22 cellular contexts compared by ENCODE assay signal in genomic region chr15:74960995-74961588, GRCh38. TPM values are rescaled to one million over a fixed set of nuclear protein-coding genes. Genes with fewer than 3 reads are reported as not detected.
DNase-seq lines count a peak whose midpoint lies in the region; ATAC-seq and TF ChIP-seq lines count a peak whose summit lies in the region.
"Had no signal": no experiment of that assay in that cellular context is flagged by ENCODE, and none has a peak within 500 bp of the region (broad histone marks: within the 10 kb centered on the region; RNA-seq: fewer than 3 reads in every experiment).

No MANE protein-coding gene starts in this region.

- DNase-seq in DMS53 (lab: John Stamatoyannopoulos, UW) (peak; percentile 64), DMS53 treated with DMSO at 0.1 percent for 48 hours (lab: John Stamatoyannopoulos, UW; ENCODE audit: unreplicated experiment) (no peak), lung microvascular endothelial cell (ENCODE audit: low read depth in 2 of 2) (peak; percentile 39 to 89), NCI-H82 treated with DMSO at 0.1 percent for 48 hours (lab: John Stamatoyannopoulos, UW; ENCODE audit: unreplicated experiment) (no peak), transverse colon (no peak)
- DNase-seq in activated T-cell treated with anti-CD3 and anti-CD28 coated beads, Interleukin-2, amount 50 U/mL, for 72 hours: no peak
- DNase-seq: activated CD4-positive, CD25-positive, alpha-beta regulatory T cell; activated CD8-positive, alpha-beta memory T cell treated with anti-CD3 and anti-CD28 coated beads, Interleukin-2, amount 50 U/mL, for 4 hours; Calu3; GDM1; MV-4-11; NCI-H187 treated with DMSO at 0.1 percent for 48 hours; NCI-H446; occipital lobe; sigmoid colon had no signal

- H3K4me1 ChIP-seq in DOHH2 (ENCODE audit: control insufficient read depth, low read length) (peaks cover 71% of the 10 kb centered on the region), transverse colon (peaks cover 0 to 45% (median 26%) of the 10 kb centered on the region in 4 donors)

- no peak overlapping the region for H3K27ac Mint-ChIP-seq in activated T-cell treated with anti-CD3 and anti-CD28 coated beads, Interleukin-2, amount 50 U/mL, for 72 hours
- H3K27ac Mint-ChIP-seq: B cell; T-helper 2 cell treated with Interferon-gamma antibody and Interleukin-4, amounts not matched to agents 5 μg/mL and 100 μg/mL, for 36 hours had no signal

- TF ChIP-seq CTCF in DOHH2 (IDR thresholded peaks at IDR 0.05; ENCODE audit: low read depth, low read length, poor library complexity, severe bottlenecking) (no peak), transverse colon (IDR thresholded peaks at IDR 0.05) (no peak)

- H3K36me3 ChIP-seq in DOHH2 (ENCODE audit: control insufficient read depth, low read length) (no peaks in the 10 kb centered on the region), transverse colon (no peaks in the 10 kb centered on the region)
- H3K36me3 ChIP-seq: HAP-1, sigmoid colon had no signal

- peaks cover 4% of the 10 kb centered on the region for H3K79me2 ChIP-seq in DOHH2 (ENCODE audit: control insufficient read depth, low read length)

- peaks cover 46% of the 10 kb centered on the region for H3K4me1 Mint-ChIP-seq in activated T-cell treated with anti-CD3 and anti-CD28 coated beads, Interleukin-2, amount 50 U/mL, for 72 hours (ENCODE audit: low read depth)

- H3K9me3 Mint-ChIP-seq in activated T-cell treated with anti-CD3 and anti-CD28 coated beads, Interleukin-2, amount 50 U/mL, for 72 hours: no peaks in the 10 kb centered on the region
- H3K9me3 Mint-ChIP-seq: T-helper 2 cell treated with Interferon-gamma antibody and Interleukin-4, amounts not matched to agents 5 μg/mL and 100 μg/mL, for 36 hours had no signal

- peaks cover 0 to 1% of the 10 kb centered on the region in 2 donors for H3K36me3 Mint-ChIP-seq in activated T-cell treated with anti-CD3 and anti-CD28 coated beads, Interleukin-2, amount 50 U/mL, for 72 hours (ENCODE audit: insufficient read depth in 2 of 2)

- H3K9me2 ChIP-seq in DOHH2 (replicated peaks; ENCODE audit: control insufficient read depth, low read length): no peaks in the 10 kb centered on the region

- in situ Hi-C loops in transverse colon (cut with MboI; ENCODE audit: low pct_ligation_motif_present in 1 of 4, low pct_unique_long_range_greater_than_20kb in 1 of 4, low sequenced_read_pairs in 3 of 4): loop anchor here in 1 of 4 donors (25.0 kb wide), 1 partner anchor 324 kb away; no protein-coding TSS in a partner anchor

- intact Hi-C loops in transverse colon (cut with DNase I; ENCODE audit: low total_unique reads): no loop called here

- H3K27me3 ChIP-seq in DOHH2 (ENCODE audit: control insufficient read depth, low read length) (peaks cover 28% of the 10 kb centered on the region), transverse colon (peaks cover 24% of the 10 kb centered on the region)

- H3K4me3 ChIP-seq in DOHH2 (ENCODE audit: low read length) (no peak overlapping the region), transverse colon (no peak overlapping the region)
- H3K4me3 ChIP-seq: HAP-1, sigmoid colon had no signal

- H3K27ac ChIP-seq in DOHH2 (ENCODE audit: low read depth, low read length) (no peak overlapping the region), transverse colon (peak overlapping the region in 1 of 4 donors; percentile 8)
- H3K27ac ChIP-seq: 22Rv1, sigmoid colon had no signal

- TF ChIP-seq EP300 in transverse colon (IDR thresholded peaks at IDR 0.05; ENCODE audit: low read depth): no peak

- H3F3A ChIP-seq in DOHH2 (ENCODE audit: control insufficient read depth, insufficient read depth): peaks cover 6% of the 10 kb centered on the region; the same call in 1 of the 2 replicates

- no peaks in the 10 kb centered on the region for H4K20me1 ChIP-seq in DOHH2 (ENCODE audit: control insufficient read depth, insufficient read depth, low read depth, low read length)

- H3K9me3 ChIP-seq in DOHH2 (ENCODE audit: control insufficient read depth, insufficient read depth, low read length) (no peaks in the 10 kb centered on the region), transverse colon (no peaks in the 10 kb centered on the region)
- H3K9me3 ChIP-seq: HAP-1, sigmoid colon had no signal

- ATAC-seq in activated T-cell treated with anti-CD3 and anti-CD28 coated beads, Interleukin-2, amount 50 U/mL, for 72 hours (replicated peaks in 1 of 2): peak; percentile 47 to 63
- ATAC-seq in HG03571 (IDR thresholded peaks at IDR 0.05; ENCODE audit: unreplicated experiment): no peak
- ATAC-seq: esophagus mucosa had no signal

- peak overlapping the region; percentile 30 for H3K4me2 ChIP-seq in DOHH2 (ENCODE audit: low read length)

- 48 to 53% methylated on average over 2 to 3 of the region's 3 CpGs for WGBS in transverse colon (ENCODE audit: low coverage in 1 of 2), 2 donors

- peak overlapping the region; percentile 41 to 42 for H3K4me3 Mint-ChIP-seq in activated T-cell treated with anti-CD3 and anti-CD28 coated beads, Interleukin-2, amount 50 U/mL, for 72 hours
- H3K4me3 Mint-ChIP-seq: B cell; T-helper 2 cell treated with Interferon-gamma antibody and Interleukin-4, amounts not matched to agents 5 μg/mL and 100 μg/mL, for 36 hours had no signal

- peaks cover 64% of the 10 kb centered on the region for H3K27me3 Mint-ChIP-seq in activated T-cell treated with anti-CD3 and anti-CD28 coated beads, Interleukin-2, amount 50 U/mL, for 72 hours (ENCODE audit: low read depth)

- TF ChIP-seq POLR2A in transverse colon (IDR thresholded peaks at IDR 0.05): no peak

RNA-seq across cellular contexts. Expression of gene RPP25, which starts 4.5 kb away (rescaled TPM):
- total RNA-seq in activated T-cell treated with anti-CD3 and anti-CD28 coated beads, Interleukin-2, amount 50 U/mL, for 72 hours: 1 to 10 TPM; 2.2 to 3.6 TPM
- 16.6 and 26.0 TPM in 2 replicates for total RNA-seq in lung microvascular endothelial cell
- 10 to 100 TPM; 10.1 to 28.4 (median 16.5) TPM for total RNA-seq in transverse colon

RNA-seq across cellular contexts. Expression of gene COX5A, which starts 23.2 kb away (rescaled TPM):
- total RNA-seq in activated T-cell treated with anti-CD3 and anti-CD28 coated beads, Interleukin-2, amount 50 U/mL, for 72 hours: 100 to 1,000 TPM; 241 to 246 TPM
- total RNA-seq in lung microvascular endothelial cell (55.0 and 61.5 TPM in 2 replicates), transverse colon (100 to 1,000 TPM; 135 to 437 (median 219) TPM)

RNA-seq across cellular contexts. Expression of gene SCAMP5, which starts 34.3 kb away (rescaled TPM):
- 1 to 10 TPM in 1 of 2 donors, under 1 TPM in 1; 0.31 to 1.2 TPM for total RNA-seq in activated T-cell treated with anti-CD3 and anti-CD28 coated beads, Interleukin-2, amount 50 U/mL, for 72 hours
- total RNA-seq in lung microvascular endothelial cell: 5.6 and 6.1 TPM in 2 replicates
- total RNA-seq in transverse colon: 10 to 100 TPM in 3 of 4 donors, not detected in 1; 11.3 to 24.8 (median 15.8) TPM

RNA-seq across cellular contexts. Expression of gene FAM219B, which starts 54.4 kb away (rescaled TPM):
- 10 to 100 TPM; 88.3 to 90.1 TPM for total RNA-seq in activated T-cell treated with anti-CD3 and anti-CD28 coated beads, Interleukin-2, amount 50 U/mL, for 72 hours
- 25.1 and 45.6 TPM in 2 replicates for total RNA-seq in lung microvascular endothelial cell
- 100 to 1,000 TPM in 1 of 4 donors, 10 to 100 TPM in 3; 62.8 to 428 (median 68.7) TPM for total RNA-seq in transverse colon

Comparison
In these comparisons a context has a peak if more than half of its experiments do, and no peak if none do; other contexts are left out.
1. DNase-seq: peak in DMS53 (single experiment) and lung microvascular endothelial cell (2 of 2); none in DMS53 treated with DMSO at 0.1 percent for 48 hours (single experiment), activated T-cell treated with anti-CD3 and anti-CD28 coated beads, Interleukin-2, amount 50 U/mL, for 72 hours (0 of 2), NCI-H82 treated with DMSO at 0.1 percent for 48 hours (single experiment) and transverse colon (single experiment).